ENCODE assay signal across 14 cellular contexts in genomic region chr7:130764569-130764968, GRCh38. TPM values are rescaled to one million over a fixed set of nuclear protein-coding genes. Genes with fewer than 3 reads are reported as not detected.
"Had no signal": no experiment of that assay in that cellular context is flagged by ENCODE, and none has a peak within 500 bp of the region (broad histone marks: within the 10 kb centered on the region; RNA-seq: fewer than 3 reads in every experiment).

No MANE protein-coding gene starts in this region.

RNA-seq across cellular contexts. Expression of gene KLF14, which starts 30.6 kb away (rescaled TPM):
- total RNA-seq: activated naive CD4-positive, alpha-beta T cell treated with anti-CD3 and anti-CD28 coated beads for 36 hours; activated naive CD4-positive, alpha-beta T cell treated with anti-CD3 and anti-CD28 coated beads, Interleukin-2, amount 50 U/mL, for 72 hours; activated naive CD8-positive, alpha-beta T cell treated with anti-CD3 and anti-CD28 coated beads for 36 hours; activated naive CD8-positive, alpha-beta T cell treated with anti-CD3 and anti-CD28 coated beads, Interleukin-2, amount 10 ng/mL, durations not matched to agents 7 days and 5 days; activated T-cell treated with anti-CD3 and anti-CD28 coated beads, Interleukin-2, amount 50 U/mL, for 4 hours; activated T-helper 1 cell treated with anti-CD3 and anti-CD28 coated beads, Interleukin-12 subunit alpha, Interleukin-12 subunit beta, Interleukin-2, Interleukin-4 antibody, amounts not matched to agents 30 ng/mL and 10 ng/mL and 1 ng/mL, durations not matched to agents 14 hours and 24 hours and 36 hours; activated T-helper 17 cell treated with anti-CD3 and anti-CD28 coated beads, Interleukin-2, amount 50 U/mL, for 72 hours; activated T-helper 2 cell treated with anti-CD3 and anti-CD28 coated beads, Interferon-gamma antibody, Interleukin-2, Interleukin-4, amounts not matched to agents 10 μg/mL and 5 μg/mL and 100 μg/mL, durations not matched to agents 14 hours and 24 hours and 36 hours; ascending aorta; cardiac muscle cell; cardiac septum; cerebellum; chondrocyte had no signal
- polyA plus RNA-seq: aorta, cardiac muscle cell had no signal
